Comparison of ENCODE assay signal across 13 cellular contexts in genomic region chr22:19680287-19680881, GRCh38. TPM values are rescaled to one million over a fixed set of nuclear protein-coding genes. Genes with fewer than 3 reads are reported as not detected.
A peak's percentile ranks its signal among the peaks of the same experiment; 100 is the strongest.
DNase-seq lines count a peak whose midpoint lies in the region; ATAC-seq and TF ChIP-seq lines count a peak whose summit lies in the region.
"Had no signal": no experiment of that assay in that cellular context is flagged by ENCODE, and none has a peak within 500 bp of the region (broad histone marks: within the 10 kb centered on the region; RNA-seq: fewer than 3 reads in every experiment).

No MANE protein-coding gene starts in this region.

- DNase-seq in chondrocyte (ENCODE audit: low spot score) = peak; percentile 67
- DNase-seq in mesenteric fat pad (ENCODE audit: low spot score) = peak; percentile 62
- peak; percentile 24 for DNase-seq in ureter (ENCODE audit: low spot score)
- DNase-seq in activated naive CD4-positive, alpha-beta T cell treated with anti-CD3 and anti-CD28 coated beads for 36 hours = no peak
- no peak for DNase-seq in activated CD4-positive, alpha-beta T cell treated with anti-CD3 and anti-CD28 coated beads for 36 hours
- no peak for DNase-seq in CD8-positive, alpha-beta T cell
- DNase-seq: DMS 273 treated with DMSO at 0.1 percent for 48 hours, EL, HCEC 1CT had no signal

- peaks cover 17% of the 10 kb centered on the region for H3K4me1 Mint-ChIP-seq in chondrocyte (ENCODE audit: low read depth)
- peaks cover 2% of the 10 kb centered on the region for H3K4me1 Mint-ChIP-seq in activated naive CD4-positive, alpha-beta T cell treated with anti-CD3 and anti-CD28 coated beads for 36 hours (ENCODE audit: low read depth)
- H3K4me1 Mint-ChIP-seq in activated CD4-positive, alpha-beta T cell treated with anti-CD3 and anti-CD28 coated beads for 36 hours = peaks cover 6% of the 10 kb centered on the region
- H3K4me1 Mint-ChIP-seq in CD8-positive, alpha-beta T cell (ENCODE audit: low read depth) = no peaks in the 10 kb centered on the region

- no peak overlapping the region for H3K27ac ChIP-seq in CD8-positive, alpha-beta T cell (ENCODE audit: low read depth, low read length)

- no peaks in the 10 kb centered on the region for H3K36me3 ChIP-seq in CD8-positive, alpha-beta T cell (ENCODE audit: insufficient read depth, low read length)
- H3K36me3 ChIP-seq: BE2C had no signal

- POLR2A ChIA-PET in activated CD4-positive, alpha-beta T cell treated with anti-CD3 and anti-CD28 coated beads for 36 hours (lab: Charles Lee) = no interaction called here
- POLR2A ChIA-PET in CD8-positive, alpha-beta T cell (lab: Charles Lee) = no interaction called here

- peaks cover 5% of the 10 kb centered on the region for H3K27me3 Mint-ChIP-seq in chondrocyte (ENCODE audit: low read depth)
- H3K27me3 Mint-ChIP-seq in activated naive CD4-positive, alpha-beta T cell treated with anti-CD3 and anti-CD28 coated beads for 36 hours (ENCODE audit: low read depth) = peaks cover 8% of the 10 kb centered on the region
- H3K27me3 Mint-ChIP-seq in activated CD4-positive, alpha-beta T cell treated with anti-CD3 and anti-CD28 coated beads for 36 hours = peaks cover 19% of the 10 kb centered on the region
- peaks cover 26% of the 10 kb centered on the region for H3K27me3 Mint-ChIP-seq in CD8-positive, alpha-beta T cell (ENCODE audit: low read depth)

- no peak for ATAC-seq in activated CD4-positive, alpha-beta T cell treated with anti-CD3 and anti-CD28 coated beads for 36 hours
- no peak for ATAC-seq in CD8-positive, alpha-beta T cell

- CTCF ChIA-PET in activated naive CD4-positive, alpha-beta T cell treated with anti-CD3 and anti-CD28 coated beads for 36 hours (lab: Charles Lee) = interaction anchor here (0.7 to 2.5 kb wide), 9 partner anchors 9 to 231 kb away, joined by 3 to 13 read pairs (median 4); no protein-coding TSS in a partner anchor
- CTCF ChIA-PET in activated CD4-positive, alpha-beta T cell treated with anti-CD3 and anti-CD28 coated beads for 36 hours (lab: Charles Lee) = interaction anchor here (0.6 to 2.5 kb wide), 7 partner anchors 9 to 263 kb away, joined by 3 to 6 read pairs (median 4); no protein-coding TSS in a partner anchor
- CTCF ChIA-PET in CD8-positive, alpha-beta T cell (lab: Charles Lee) = interaction anchor here (1.1 to 2.8 kb wide), 7 partner anchors 9 to 39 kb away, joined by 3 to 12 read pairs (median 5); no protein-coding TSS in a partner anchor

- no peak for TF ChIP-seq CTCF in chondrocyte (IDR thresholded peaks at IDR 0.05)
- no peak for TF ChIP-seq CTCF in CD8-positive, alpha-beta T cell (IDR thresholded peaks at IDR 0.05)

- H3K27me3 ChIP-seq in CD8-positive, alpha-beta T cell (ENCODE audit: insufficient read depth, low read length) = no peaks in the 10 kb centered on the region
- H3K27me3 ChIP-seq: BE2C had no signal

- no peak overlapping the region for H3K4me3 ChIP-seq in CD8-positive, alpha-beta T cell (ENCODE audit: low read depth, low read length)
- H3K4me3 ChIP-seq: GM12878 had no signal

- no peak overlapping the region for H3K4me3 Mint-ChIP-seq in chondrocyte (ENCODE audit: unreplicated experiment)
- H3K4me3 Mint-ChIP-seq in activated naive CD4-positive, alpha-beta T cell treated with anti-CD3 and anti-CD28 coated beads for 36 hours = no peak overlapping the region
- H3K4me3 Mint-ChIP-seq in activated CD4-positive, alpha-beta T cell treated with anti-CD3 and anti-CD28 coated beads for 36 hours = no peak overlapping the region
- H3K4me3 Mint-ChIP-seq in CD8-positive, alpha-beta T cell = no peak overlapping the region
- H3K4me3 Mint-ChIP-seq: CD4-positive, alpha-beta T cell had no signal

- no peaks in the 10 kb centered on the region for H3K4me1 ChIP-seq in CD8-positive, alpha-beta T cell (ENCODE audit: insufficient read depth, low read length)
- H3K4me1 ChIP-seq: BE2C had no signal

- peaks cover 8% of the 10 kb centered on the region for H3K9me3 Mint-ChIP-seq in chondrocyte (ENCODE audit: low read depth)
- H3K9me3 Mint-ChIP-seq in activated naive CD4-positive, alpha-beta T cell treated with anti-CD3 and anti-CD28 coated beads for 36 hours = no peaks in the 10 kb centered on the region
- no peaks in the 10 kb centered on the region for H3K9me3 Mint-ChIP-seq in activated CD4-positive, alpha-beta T cell treated with anti-CD3 and anti-CD28 coated beads for 36 hours (ENCODE audit: low read depth)
- H3K9me3 Mint-ChIP-seq in CD8-positive, alpha-beta T cell = no peaks in the 10 kb centered on the region
- H3K9me3 Mint-ChIP-seq: CD4-positive, alpha-beta T cell had no signal

- H3K36me3 Mint-ChIP-seq in chondrocyte (ENCODE audit: low read depth) = peaks cover 7% of the 10 kb centered on the region
- no peaks in the 10 kb centered on the region for H3K36me3 Mint-ChIP-seq in activated naive CD4-positive, alpha-beta T cell treated with anti-CD3 and anti-CD28 coated beads for 36 hours (ENCODE audit: low read depth)
- no peaks in the 10 kb centered on the region for H3K36me3 Mint-ChIP-seq in activated CD4-positive, alpha-beta T cell treated with anti-CD3 and anti-CD28 coated beads for 36 hours (ENCODE audit: low read depth)
- H3K36me3 Mint-ChIP-seq in CD8-positive, alpha-beta T cell = no peaks in the 10 kb centered on the region

- intact Hi-C loops in activated naive CD4-positive, alpha-beta T cell treated with anti-CD3 and anti-CD28 coated beads for 36 hours (cut with micrococcal nuclease) = loop anchor here (2.0 kb wide), 1 partner anchor 38 kb away; no protein-coding TSS in a partner anchor
- intact Hi-C loops in activated CD4-positive, alpha-beta T cell treated with anti-CD3 and anti-CD28 coated beads for 36 hours (cut with DNase I, micrococcal nuclease) = no loop called here
- intact Hi-C loops in CD8-positive, alpha-beta T cell (cut with DNase I, micrococcal nuclease) = no loop called here

- H3K9me3 ChIP-seq in CD8-positive, alpha-beta T cell (ENCODE audit: low read length) = no peaks in the 10 kb centered on the region
- H3K9me3 ChIP-seq: BE2C had no signal

- H3K27ac Mint-ChIP-seq in chondrocyte (ENCODE audit: unreplicated experiment) = no peak overlapping the region
- H3K27ac Mint-ChIP-seq in activated naive CD4-positive, alpha-beta T cell treated with anti-CD3 and anti-CD28 coated beads for 36 hours = no peak overlapping the region
- no peak overlapping the region for H3K27ac Mint-ChIP-seq in activated CD4-positive, alpha-beta T cell treated with anti-CD3 and anti-CD28 coated beads for 36 hours
- no peak overlapping the region for H3K27ac Mint-ChIP-seq in CD8-positive, alpha-beta T cell
- H3K27ac Mint-ChIP-seq: CD4-positive, alpha-beta T cell had no signal

RNA-seq across cellular contexts. Expression of gene SEPTIN5, which starts 33.9 kb away (rescaled TPM):
- 113 to 214 TPM (median 197 TPM) in 3 replicates for total RNA-seq in chondrocyte
- 7.0 TPM for total RNA-seq in mesenteric fat pad
- 26.7 TPM for total RNA-seq in ureter
- total RNA-seq in activated naive CD4-positive, alpha-beta T cell treated with anti-CD3 and anti-CD28 coated beads for 36 hours = under 1 TPM; 0.47 to 0.81 TPM
- 1 to 10 TPM in 1 of 2 experiments, under 1 TPM in 1; 0.94 to 1.5 TPM for total RNA-seq in activated CD4-positive, alpha-beta T cell treated with anti-CD3 and anti-CD28 coated beads for 36 hours
- 1 to 10 TPM in 1 of 2 experiments, under 1 TPM in 1; 0.75 to 1.4 TPM for total RNA-seq in CD8-positive, alpha-beta T cell
- total RNA-seq: HT-29 had no signal

RNA-seq across cellular contexts. Expression of gene GP1BB, which starts 43.0 kb away (rescaled TPM):
- total RNA-seq in chondrocyte (36.4 to 63.4 TPM (median 56.0 TPM) in 3 replicates), mesenteric fat pad (1.8 TPM), ureter (2.1 TPM)
- total RNA-seq in activated naive CD4-positive, alpha-beta T cell treated with anti-CD3 and anti-CD28 coated beads for 36 hours = not detected
- total RNA-seq in activated CD4-positive, alpha-beta T cell treated with anti-CD3 and anti-CD28 coated beads for 36 hours = not detected
- total RNA-seq in CD8-positive, alpha-beta T cell = under 1 TPM in 1 of 2 experiments, not detected in 1; 0.39 TPM
- total RNA-seq: HT-29 had no signal

Comparison
In these comparisons a context has a peak if more than half of its experiments do, and no peak if none do; other contexts are left out.
1. DNase-seq: peak in chondrocyte (single experiment), mesenteric fat pad (single experiment) and ureter (single experiment); none in activated naive CD4-positive, alpha-beta T cell treated with anti-CD3 and anti-CD28 coated beads for 36 hours (single experiment), activated CD4-positive, alpha-beta T cell treated with anti-CD3 and anti-CD28 coated beads for 36 hours (single experiment) and CD8-positive, alpha-beta T cell (0 of 7).
2. RNA of gene GP1BB, which starts 43.0 kb away (total RNA-seq): 36.4 to 63.4 TPM in chondrocyte; 2.1 TPM in ureter (single experiment), 1.8 TPM in mesenteric fat pad (single experiment), 0.39 TPM in CD8-positive, alpha-beta T cell, not detected in activated naive CD4-positive, alpha-beta T cell treated with anti-CD3 and anti-CD28 coated beads for 36 hours and not detected in activated CD4-positive, alpha-beta T cell treated with anti-CD3 and anti-CD28 coated beads for 36 hours; every median in the first group is over 10 times any median in the second.